In the genomic region with DNA sequence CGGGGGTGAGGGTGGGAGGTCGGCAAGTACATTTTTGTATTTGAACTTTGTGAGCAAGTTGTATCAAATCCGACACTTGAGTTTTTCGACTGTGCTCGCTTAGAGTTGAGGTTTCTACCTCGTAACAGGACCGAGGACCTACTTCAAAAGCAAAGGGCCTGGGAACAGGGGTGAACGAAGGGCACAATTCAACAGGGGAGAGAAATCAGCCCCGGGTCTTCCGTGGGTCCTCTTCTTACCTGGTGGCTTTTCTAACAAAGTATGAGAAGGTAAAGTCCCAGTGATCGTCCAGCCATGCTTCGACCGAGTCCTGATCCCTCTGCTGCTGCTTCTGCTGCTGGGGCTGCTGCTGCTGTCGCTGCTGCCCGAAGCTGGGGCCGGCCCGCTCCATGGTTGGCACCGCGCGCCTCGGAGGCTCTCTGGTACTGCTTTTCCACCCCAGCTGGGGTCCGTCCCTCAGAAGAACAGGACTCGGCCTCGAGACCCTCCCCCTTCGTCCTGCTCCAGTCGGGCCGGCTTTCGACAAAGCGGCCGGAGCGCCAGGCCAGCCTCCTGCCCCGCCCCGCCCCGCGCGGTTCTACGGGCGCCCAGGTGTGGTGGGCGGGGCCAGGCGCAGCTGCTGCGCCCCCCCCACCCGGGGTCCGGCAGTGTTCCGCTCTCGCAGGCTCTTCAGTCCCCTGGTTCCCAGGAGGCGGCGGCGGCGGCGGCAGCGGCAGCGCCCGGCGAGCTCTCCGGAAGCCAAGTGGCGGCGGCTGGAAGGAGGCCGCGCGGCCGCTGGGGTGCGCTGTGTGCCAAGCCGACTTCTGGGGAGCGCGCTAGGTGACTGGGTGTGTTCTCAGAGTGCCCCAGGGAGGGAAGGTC, we compare ENCODE assay signal across 8 cellular contexts. TPM values are rescaled to one million over a fixed set of nuclear protein-coding genes. Genes with fewer than 3 reads are reported as not detected.
A peak's percentile ranks its signal among the peaks of the same experiment; 100 is the strongest.
DNase-seq lines count a peak whose midpoint lies in the region; ATAC-seq, FAIRE-seq and TF ChIP-seq lines count a peak whose summit lies in the region.

PDE5A (minus strand) TSS at position 524 of the 861 bp plus-strand sequence; CDS start at position 391, 133 bp downstream.

- DNase-seq in A549 (ENCODE audit: low read depth in 1 of 2, low spot score in 1 of 2) = peak; percentile 48 to 70
- DNase-seq in NCI-H2171 (lab: John Stamatoyannopoulos, UW) = peak; percentile 41
- DNase-seq in activated CD4-positive, CD25-positive, alpha-beta regulatory T cell treated with anti-CD3 and anti-CD28 coated beads, Interleukin-2, amount 50 U/mL, for 16 hours (ENCODE audit: low read depth, low spot score) = peak; percentile 46
- DNase-seq in cerebellum (ENCODE audit: low spot score) = peak; percentile 36
- DNase-seq in kidney epithelial cell (ENCODE audit: low read depth) = peak; percentile 12
- DNase-seq in stimulated activated CD4-positive, alpha-beta T cell treated with anti-CD3 and anti-CD28 coated beads, Interleukin-15, amount 100 ng/mL, for 1 hour (ENCODE audit: low read depth in 1 of 2, low spot score in 1 of 2) = peak; percentile 49 to 75

- H3K4me1 ChIP-seq in A549 = no peaks in the 10 kb centered on the region

- TF ChIP-seq RAD21 in A549 (conservative IDR thresholded peaks at IDR 0.05 in 1 of 2, IDR thresholded peaks at IDR 0.05 in 1 of 2) = peak; percentile 67 to 81

- no peak for FAIRE-seq in A549 (lab: Jason Lieb, UNC)

- no peaks in the 10 kb centered on the region for H3K9me3 ChIP-seq in A549

- peak within 1 kb of the TSS; percentile 48 to 76; a peak in 5 of 6 replicates for H3K27ac ChIP-seq in A549

- H3K27me3 ChIP-seq in kidney epithelial cell (ENCODE audit: control insufficient read depth, insufficient read depth, low read length) = no peaks in the 10 kb centered on the region

- POLR2A ChIA-PET in A549 (lab: Yijun Ruan, JAX) = interaction anchor here (0.6 kb wide), 2 partner anchors 158 to 333 kb away, joined by 3 read pairs; no protein-coding TSS in a partner anchor

- CTCF ChIA-PET in A549 (lab: Yijun Ruan, JAX) = interaction anchor here (0.6 to 3.6 kb wide), 48 partner anchors 8 to 541 kb away, joined by 3 to 24 read pairs (median 4); no protein-coding TSS in a partner anchor

- H3K4me2 ChIP-seq in A549 = peak within 1 kb of the TSS; percentile 99

- no peak for TF ChIP-seq EP300 in A549 (IDR thresholded peaks at IDR 0.05)

- peak within 1 kb of the TSS; percentile 83 for H3K4me3 ChIP-seq in A549
- H3K4me3 ChIP-seq in kidney epithelial cell (ENCODE audit: low read depth, low read length) = peak within 1 kb of the TSS; percentile 57

- TF ChIP-seq CTCF in A549 (IDR thresholded peaks at IDR 0.05) (peak; percentile 64), kidney epithelial cell (IDR thresholded peaks at IDR 0.05; ENCODE audit: insufficient read depth, low read length, poor library complexity, severe bottlenecking) (peak; percentile 66)

- ATAC-seq in A549 = peak; percentile 85 to 91
- ATAC-seq in GM18861 (IDR thresholded peaks at IDR 0.05; ENCODE audit: unreplicated experiment) = peak; percentile 85
- ATAC-seq in HG03095 (IDR thresholded peaks at IDR 0.05; ENCODE audit: unreplicated experiment) = peak; percentile 90

- no peaks in the 10 kb centered on the region for H3K36me3 ChIP-seq in kidney epithelial cell (ENCODE audit: control insufficient read depth, insufficient read depth, low read length)

- TF ChIP-seq POLR2A in A549 (IDR thresholded peaks at IDR 0.05; ENCODE audit: low read length) = no peak

- 4% methylated on average over 16 of the region's 65 CpGs for WGBS in A549 (ENCODE audit: missing lambda C conversion rate)

TF ChIP-seq in A549, 52 proteins besides CTCF, POLR2A, EP300 and RAD21:
- TF ChIP-seq EHF (CRISPR knock-in tag; IDR thresholded peaks at IDR 0.05) = no peak
- no peak for TF ChIP-seq ESRRA (IDR thresholded peaks at IDR 0.05; ENCODE audit: borderline replicate concordance, low read length)
- TF ChIP-seq, protein P1, sequence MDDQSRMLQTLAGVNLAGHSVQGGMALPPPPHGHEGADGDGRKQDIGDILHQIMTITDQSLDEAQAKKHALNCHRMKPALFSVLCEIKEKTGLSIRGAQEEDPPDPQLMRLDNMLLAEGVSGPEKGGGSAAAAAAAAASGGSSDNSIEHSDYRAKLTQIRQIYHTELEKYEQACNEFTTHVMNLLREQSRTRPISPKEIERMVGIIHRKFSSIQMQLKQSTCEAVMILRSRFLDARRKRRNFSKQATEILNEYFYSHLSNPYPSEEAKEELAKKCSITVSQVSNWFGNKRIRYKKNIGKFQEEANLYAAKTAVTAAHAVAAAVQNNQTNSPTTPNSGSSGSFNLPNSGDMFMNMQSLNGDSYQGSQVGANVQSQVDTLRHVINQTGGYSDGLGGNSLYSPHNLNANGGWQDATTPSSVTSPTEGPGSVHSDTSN (IDR thresholded peaks at IDR 0.05) = no peak
- TF ChIP-seq HDAC2 (IDR thresholded peaks at IDR 0.05) = no peak
- no peak for TF ChIP-seq JUNB (IDR thresholded peaks at IDR 0.05)
- no peak for TF ChIP-seq CEBPB (IDR thresholded peaks at IDR 0.05)
- TF ChIP-seq SMC3 (IDR thresholded peaks at IDR 0.05) = peak; percentile 71
- no peak for TF ChIP-seq SREBF2 (IDR thresholded peaks at IDR 0.05)
TF ChIP-seq in A549: peak in this region for 1.

RNA-seq across cellular contexts. Expression of gene PDE5A, which starts in this region (rescaled TPM):
- polyA plus RNA-seq in A549 (2011; rRNA removed) (0.79 and 1.0 TPM in 2 replicates), A549 (2017; fragmentation: RNase III; extraction: RNeasy Plus Mini Kit Qiagen cat#74134 plus additional on column Dnase treatment) (0.27 to 0.40 TPM (median 0.35 TPM) in 3 replicates)
- 0.10 and 0.15 TPM in 2 replicates for polyA plus RNA-seq in A549 (2012; cell fraction: cytosol; rRNA removed)
- polyA plus RNA-seq in A549 (2012; cell fraction: nucleus; rRNA removed) = 0.08 and 0.12 TPM in 2 replicates
- 1.7 and 1.8 TPM in 2 replicates for polyA minus RNA-seq in A549 (2011; rRNA and poly(A)+ RNA removed)
- total RNA-seq in cerebellum (48.7 TPM), kidney epithelial cell (2.2 and 7.6 TPM in 2 replicates)

Comparison
In these comparisons a context has a peak if more than half of its experiments do, and no peak if none do; other contexts are left out.
1. Peak in every context shown above with its lines: DNase-seq, ATAC-seq, H3K4me3 ChIP-seq and H3K27ac ChIP-seq.
2. DNase-seq: peak in every context shown above with its lines; median percentile 62 in stimulated activated CD4-positive, alpha-beta T cell treated with anti-CD3 and anti-CD28 coated beads, Interleukin-15, amount 100 ng/mL, for 1 hour; 59 in A549; 46 in activated CD4-positive, CD25-positive, alpha-beta regulatory T cell treated with anti-CD3 and anti-CD28 coated beads, Interleukin-2, amount 50 U/mL, for 16 hours; 41 in NCI-H2171; 36 in cerebellum; 12 in kidney epithelial cell.